Comparison of ENCODE assay signal across 12 cellular contexts in the genomic region with DNA sequence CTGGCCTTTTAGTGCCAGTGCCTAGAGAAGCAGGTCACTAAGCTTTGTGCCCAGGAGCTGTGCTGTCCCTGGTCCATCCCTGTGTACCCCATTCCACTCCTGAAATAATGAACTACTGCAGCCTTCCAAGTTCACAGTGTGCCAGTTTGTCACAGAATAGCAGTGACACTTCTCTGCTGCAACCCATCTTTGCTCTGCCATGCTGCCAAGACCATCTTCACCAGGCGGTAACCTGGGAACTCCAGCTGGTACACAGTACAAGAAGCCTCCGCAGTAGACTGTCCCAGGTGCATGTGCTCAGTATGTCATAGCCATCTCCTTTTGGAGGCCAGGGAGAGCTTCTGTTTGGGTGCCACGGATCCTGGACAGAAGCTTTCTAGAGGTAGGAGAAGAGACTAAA.
DNase-seq lines count a peak whose midpoint lies in the region; ATAC-seq and TF ChIP-seq lines count a peak whose summit lies in the region.
"Had no signal": no experiment of that assay in that cellular context is flagged by ENCODE, and none has a peak within 500 bp of the region (broad histone marks: within the 10 kb centered on the region; RNA-seq: fewer than 3 reads in every experiment).

No MANE protein-coding gene starts in this region.

- no peak for TF ChIP-seq CTCF in HCT116 (IDR thresholded peaks at IDR 0.05 in 2 of 3, conservative IDR thresholded peaks at IDR 0.05 in 1 of 3; ENCODE audit: borderline replicate concordance in 1 of 3, insufficient read depth in 1 of 3, low read depth in 2 of 3, low read length in 2 of 3)
- TF ChIP-seq CTCF in chondrocyte (IDR thresholded peaks at IDR 0.05), result no peak

- no peak overlapping the region for H3K4me3 ChIP-seq in ACC112 (ENCODE audit: low read depth, low read length)
- H3K4me3 ChIP-seq in HCT116 (replicated peaks in 1 of 2; ENCODE audit: low read depth in 1 of 2, low read length in 2 of 2), result no peak overlapping the region

- POLR2A ChIA-PET in HCT116 (lab: Charles Lee), result no interaction called here
- POLR2A ChIA-PET in naive thymus-derived CD8-positive, alpha-beta T cell (lab: Charles Lee), result interaction anchor here (0.6 to 14.4 kb wide), 5 partner anchors 27 to 431 kb away, joined by 3 to 211 read pairs (median 7); a partner anchor contains a TSS

- H3K9me2 ChIP-seq in HCT116 (ENCODE audit: insufficient read depth), result no peaks in the 10 kb centered on the region

- H3K79me2 ChIP-seq in ACC112 (ENCODE audit: control insufficient read depth, insufficient read depth, low read length, unreplicated experiment) (no peaks in the 10 kb centered on the region), HCT116 (ENCODE audit: insufficient read depth, low read length) (no peaks in the 10 kb centered on the region)

- peaks cover 11% of the 10 kb centered on the region for H3K36me3 Mint-ChIP-seq in chondrocyte (ENCODE audit: low read depth)
- H3K36me3 Mint-ChIP-seq in naive thymus-derived CD8-positive, alpha-beta T cell, result peaks cover 4 to 5% (median 5%) of the 10 kb centered on the region in 3 donors

- no peak for TF ChIP-seq RAD21 in HCT116 (IDR thresholded peaks at IDR 0.05; ENCODE audit: low read depth)

- H3K4me1 Mint-ChIP-seq in chondrocyte (ENCODE audit: low read depth), result peaks cover 54% of the 10 kb centered on the region
- H3K4me1 Mint-ChIP-seq in naive thymus-derived CD8-positive, alpha-beta T cell, result peaks cover 45 to 78% (median 75%) of the 10 kb centered on the region in 4 donors

- H3K27ac ChIP-seq in ACC112 (ENCODE audit: low read depth, low read length), result 0 out of 2 replicates have a peak overlapping the region, but pooled peaks have one; percentile 16
- H3K27ac ChIP-seq in HCT116 (ENCODE audit: low read depth, low read length), result no peak overlapping the region

- no peaks in the 10 kb centered on the region for H3K9me3 ChIP-seq in HCT116 (ENCODE audit: control insufficient read depth in 1 of 2, insufficient read depth in 1 of 2, low read depth in 1 of 2, low read length in 2 of 2)
- H3K9me3 ChIP-seq: Caco-2 had no signal

- RAD21 ChIA-PET in HCT116 (lab: Charles Lee; ENCODE audit: low non-redundant PET in 1 of 2, low total read pairs in 2 of 2, uncharacterized antibody in 2 of 2, unreplicated experiment in 2 of 2), result interaction anchor here (0.6 to 0.7 kb wide), 2 partner anchors 94 to 117 kb away, joined by 3 read pairs; no protein-coding TSS in a partner anchor

- H3K4me2 ChIP-seq in HCT116 (ENCODE audit: low read length), result peak overlapping the region; percentile 79

- intact Hi-C loops in HCT116 (cut with micrococcal nuclease), result no loop called here

- no peak overlapping the region for H3K4me3 Mint-ChIP-seq in chondrocyte (ENCODE audit: unreplicated experiment)
- peak overlapping the region in 6 of 10 donors; percentile 6 to 63 (median 28) for H3K4me3 Mint-ChIP-seq in naive thymus-derived CD8-positive, alpha-beta T cell

- DNase-seq in HCT116 (ENCODE audit: low read depth, low spot score) (no peak), chondrocyte (ENCODE audit: low spot score) (no peak), COLO829 (ENCODE audit: low spot score) (no peak), DMS79 (lab: John Stamatoyannopoulos, UW) (no peak), SHP77 (lab: John Stamatoyannopoulos, UW) (no peak)
- no peak for DNase-seq in naive thymus-derived CD8-positive, alpha-beta T cell
- DNase-seq: Caco-2; NCI-H1105; NK-92 treated with Interleukin-12 subunit alpha and Interleukin-12 subunit beta, amount 100 ng/mL, for 24 hours; stimulated activated CD4-positive, alpha-beta T cell treated with anti-CD3 and anti-CD28 coated beads, Interleukin-12 subunit alpha, Interleukin-12 subunit beta, amount 100 ng/mL, for 4 hours had no signal

- no peak for TF ChIP-seq POLR2A in HCT116 (IDR thresholded peaks at IDR 0.05; ENCODE audit: borderline replicate concordance, extremely low read depth, insufficient read depth, insufficient read length)

- H3K36me3 ChIP-seq in ACC112 (ENCODE audit: insufficient read depth, low read length) (no peaks in the 10 kb centered on the region), HCT116 (ENCODE audit: control insufficient read depth in 1 of 2, insufficient read depth in 2 of 2, low read length in 2 of 2) (no peaks in the 10 kb centered on the region)

- ATAC-seq in HCT116 (no peak), HG03521 (IDR thresholded peaks at IDR 0.05; ENCODE audit: unreplicated experiment) (no peak)
- no peak for ATAC-seq in naive thymus-derived CD8-positive, alpha-beta T cell

- H3K27ac Mint-ChIP-seq in chondrocyte (ENCODE audit: unreplicated experiment), result peak overlapping the region; percentile 79
- peak overlapping the region; percentile 78 to 97 (median 95) for H3K27ac Mint-ChIP-seq in naive thymus-derived CD8-positive, alpha-beta T cell

- no peaks in the 10 kb centered on the region for H3K27me3 Mint-ChIP-seq in chondrocyte (ENCODE audit: low read depth)
- no peaks in the 10 kb centered on the region for H3K27me3 Mint-ChIP-seq in naive thymus-derived CD8-positive, alpha-beta T cell

- H3K9ac ChIP-seq in HCT116 (ENCODE audit: low read length), result peak overlapping the region; percentile 69

- peaks cover 50% of the 10 kb centered on the region for H3K4me1 ChIP-seq in ACC112 (ENCODE audit: control insufficient read depth, insufficient read depth, low read length, unreplicated experiment)
- peaks cover 72 to 94% of the 10 kb centered on the region in 2 experiments for H3K4me1 ChIP-seq in HCT116 (ENCODE audit: control insufficient read depth in 1 of 2, insufficient read depth in 2 of 2, low read length in 2 of 2)

- CTCF ChIA-PET in HCT116 (lab: Charles Lee), result no interaction called here

- BruUV-seq in HCT116 (replicated peaks; lab: Mats Ljungman, UMichigan), result no TSS peak

- H3K27me3 ChIP-seq in ACC112 (ENCODE audit: insufficient read depth, low read length) (no peaks in the 10 kb centered on the region), HCT116 (ENCODE audit: insufficient read depth, low read length) (no peaks in the 10 kb centered on the region)

- H3K9me3 Mint-ChIP-seq in chondrocyte (ENCODE audit: low read depth), result no peaks in the 10 kb centered on the region
- no peaks in the 10 kb centered on the region for H3K9me3 Mint-ChIP-seq in naive thymus-derived CD8-positive, alpha-beta T cell

- H4K20me1 ChIP-seq in HCT116 (ENCODE audit: insufficient read depth), result no peaks in the 10 kb centered on the region

- no peak overlapping the region for H2AFZ ChIP-seq in ACC112 (ENCODE audit: low read length, unreplicated experiment)
- no peak overlapping the region for H2AFZ ChIP-seq in HCT116 (ENCODE audit: low read depth, low read length, poor library complexity, severe bottlenecking)

TF ChIP-seq in HCT116, 20 proteins besides CTCF, POLR2A, EP300 and RAD21:
- no peak for TF ChIP-seq YY1 (IDR thresholded peaks at IDR 0.05; ENCODE audit: extremely low read depth, insufficient replicate concordance, low read depth, low read length)
- no peak for TF ChIP-seq SRF (IDR thresholded peaks at IDR 0.05; ENCODE audit: low read depth)
- TF ChIP-seq JUND (IDR thresholded peaks at IDR 0.05), result no peak
- no peak for TF ChIP-seq EZH2phosphoT487 (IDR thresholded peaks at IDR 0.05; ENCODE audit: borderline replicate concordance)
